ENCODE assay signal across 11 cellular contexts in the genomic region with DNA sequence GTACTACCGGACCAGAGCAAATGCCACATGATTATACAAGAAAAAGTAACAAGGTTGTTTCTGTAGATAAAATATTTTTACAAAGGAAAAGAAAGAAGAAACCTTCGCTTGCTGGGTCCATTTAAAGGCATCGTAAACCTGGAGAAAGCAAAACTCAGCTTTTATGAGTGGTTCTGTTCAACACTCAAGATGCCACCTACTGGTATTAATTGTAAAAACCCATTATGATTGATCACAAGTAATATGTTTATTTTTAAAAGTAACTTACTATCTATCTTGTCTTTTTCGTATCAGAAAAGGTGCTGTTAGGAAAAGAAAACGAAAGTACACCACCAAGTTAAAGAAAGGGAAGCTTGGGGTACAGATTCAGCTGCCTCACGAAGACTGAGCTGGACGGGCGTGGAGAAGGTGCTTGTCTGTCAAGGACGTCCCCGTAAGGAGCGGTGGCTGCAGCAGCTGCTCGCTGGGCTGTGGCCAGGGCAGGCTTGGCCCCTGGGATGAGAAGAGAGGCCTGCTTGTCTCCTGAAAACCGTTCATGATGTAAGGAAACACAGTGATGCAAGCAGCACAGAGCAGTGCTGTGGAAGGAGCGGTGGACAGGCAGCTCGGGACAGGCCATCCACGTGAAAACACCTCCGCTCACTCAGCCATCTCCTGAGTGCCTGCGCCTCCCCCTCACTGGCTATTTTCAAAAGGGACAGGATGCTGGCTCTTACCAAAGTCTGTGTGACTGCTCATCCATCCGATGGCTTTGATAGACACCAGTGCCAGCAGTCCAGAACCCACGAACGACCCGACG. TPM values are rescaled to one million over a fixed set of nuclear protein-coding genes. Genes with fewer than 3 reads are reported as not detected.
A peak's percentile ranks its signal among the peaks of the same experiment; 100 is the strongest.
DNase-seq lines count a peak whose midpoint lies in the region; ATAC-seq and TF ChIP-seq lines count a peak whose summit lies in the region.
"Had no signal": no experiment of that assay in that cellular context is flagged by ENCODE, and none has a peak within 500 bp of the region (broad histone marks: within the 10 kb centered on the region; RNA-seq: fewer than 3 reads in every experiment).

No MANE protein-coding gene starts in this region.

- DNase-seq in cardiac muscle cell (ENCODE audit: low read depth in 1 of 2, low spot score in 1 of 2): no peak
- no peak for DNase-seq in left ventricle myocardium superior
- DNase-seq in IMR-90: no peak
- DNase-seq in glutamatergic neuron: peak; percentile 24
- DNase-seq in upper lobe of right lung: peak; percentile 55
- DNase-seq in SHP77 (lab: John Stamatoyannopoulos, UW): no peak
- no peak for DNase-seq in cerebellar nuclear complex (lab: John Stamatoyannopoulos, UW)
- no peak for DNase-seq in DMS53 treated with DMSO at 0.1 percent for 48 hours (lab: John Stamatoyannopoulos, UW; ENCODE audit: unreplicated experiment)
- DNase-seq: activated naive CD8-positive, alpha-beta T cell treated with anti-CD3 and anti-CD28 coated beads, Interleukin-2, amount 10 ng/mL, durations not matched to agents 7 days and 5 days; stimulated activated CD4-positive, alpha-beta T cell treated with anti-CD3 and anti-CD28 coated beads, Interleukin-4, amount 100 ng/mL, for 4 hours had no signal

- CTCF ChIA-PET in IMR-90 (lab: Yijun Ruan, JAX): interaction anchor here (1.5 kb wide), 1 partner anchor 16 kb away, joined by 5 read pairs; no protein-coding TSS in a partner anchor

- H3K27me3 ChIP-seq in cardiac muscle cell (no peaks in the 10 kb centered on the region), IMR-90 (ENCODE audit: control insufficient read depth, insufficient read depth, low read length) (no peaks in the 10 kb centered on the region), upper lobe of right lung (no peaks in the 10 kb centered on the region)

- no peak overlapping the region for H3K23ac ChIP-seq in IMR-90 (ENCODE audit: low read depth, low read length)

- H3K36me3 ChIP-seq in cardiac muscle cell (peaks cover 33% of the 10 kb centered on the region), IMR-90 (ENCODE audit: control insufficient read depth, insufficient read depth, low read length) (peaks cover 41% of the 10 kb centered on the region), upper lobe of right lung (peaks cover 83% of the 10 kb centered on the region)

- H3K4me3 Mint-ChIP-seq in glutamatergic neuron (ENCODE audit: unreplicated experiment): no peak overlapping the region
- H3K4me3 Mint-ChIP-seq: activated naive CD8-positive, alpha-beta T cell treated with anti-CD3 and anti-CD28 coated beads, Interleukin-2, amount 10 ng/mL, durations not matched to agents 7 days and 5 days had no signal

- no peak for TF ChIP-seq RAD21 in IMR-90 (IDR thresholded peaks at IDR 0.05; ENCODE audit: low read length)

- no peak for TF ChIP-seq POLR2A in IMR-90 (IDR thresholded peaks at IDR 0.05; ENCODE audit: low read depth, low read length)

- in situ Hi-C loops in IMR-90 (cut with MboI; ENCODE audit: low sequenced_read_pairs): loop anchor here (25.0 kb wide), 1 partner anchor 1939 kb away; no protein-coding TSS in a partner anchor

- H2AK9ac ChIP-seq in IMR-90 (replicated peaks; ENCODE audit: low read depth, low read length, poor library complexity): no peak overlapping the region

- no TSS peak for BruUV-seq in IMR-90 (replicated peaks; lab: Mats Ljungman, UMichigan)

- WGBS in IMR-90 (ENCODE audit: extremely low coverage in 2 of 2, insufficient read length in 1 of 2), 2 experiments: 89% methylated on average over 9 of the region's 23 CpGs; no CpG with 5 or more reads in 1 of the 2 experiments

- H3K4me1 Mint-ChIP-seq in glutamatergic neuron (ENCODE audit: low read depth, unreplicated experiment): peaks cover 10% of the 10 kb centered on the region

- H3K56ac ChIP-seq in IMR-90 (ENCODE audit: extremely low read depth, insufficient read depth, low read length): no peak overlapping the region

- H3K9ac ChIP-seq in IMR-90 (ENCODE audit: low read depth, low read length): no peak overlapping the region

- H3K4me1 ChIP-seq in cardiac muscle cell (ENCODE audit: low read depth) (no peaks in the 10 kb centered on the region), IMR-90 (ENCODE audit: control insufficient read depth, insufficient read depth, low read length) (peaks cover 22% of the 10 kb centered on the region), upper lobe of right lung (peaks cover 12% of the 10 kb centered on the region)

- POLR2A ChIA-PET in IMR-90 (lab: Charles Lee; ENCODE audit: unreplicated experiment): no interaction called here

- intact Hi-C loops in left ventricle myocardium superior (cut with micrococcal nuclease): no loop called here
- intact Hi-C loops in IMR-90 (cut with micrococcal nuclease): no loop called here
- intact Hi-C loops in upper lobe of right lung (cut with DNase I): no loop called here

- H3K4me2 ChIP-seq in IMR-90 (ENCODE audit: low read depth, low read length): no peak overlapping the region

- TF ChIP-seq CTCF in cardiac muscle cell (IDR thresholded peaks at IDR 0.05; ENCODE audit: low read depth, low read length): peak; percentile 10
- TF ChIP-seq CTCF in IMR-90 (conservative IDR thresholded peaks at IDR 0.05; ENCODE audit: low read depth, low read length): peak; percentile 13; the same call in 1 of the 2 replicates
- no peak for TF ChIP-seq CTCF in glutamatergic neuron (IDR thresholded peaks at IDR 0.05; ENCODE audit: partially characterized antibody, unreplicated experiment)
- TF ChIP-seq CTCF in upper lobe of right lung (IDR thresholded peaks at IDR 0.05): no peak

- H3K14ac ChIP-seq in IMR-90 (replicated peaks; ENCODE audit: low read depth, low read length): no peak overlapping the region

- H4K91ac ChIP-seq in IMR-90 (ENCODE audit: insufficient read depth, low read depth, low read length): no peak overlapping the region

- H3K79me1 ChIP-seq in IMR-90 (ENCODE audit: low read depth in 1 of 2, low read length in 2 of 2): peaks cover 36 to 47% of the 10 kb centered on the region in 2 experiments

- no peak overlapping the region for H2AK5ac ChIP-seq in IMR-90 (ENCODE audit: low read depth, low read length)

- H3K9me1 ChIP-seq in IMR-90 (ENCODE audit: insufficient read depth, low read length): peaks cover 14% of the 10 kb centered on the region; the same call in 1 of the 2 replicates

- no peak overlapping the region for H2AFZ ChIP-seq in IMR-90 (replicated peaks; ENCODE audit: low read length, poor library complexity)

- no peak overlapping the region for H3K18ac ChIP-seq in IMR-90 (ENCODE audit: low read depth, low read length)

- no peak overlapping the region for H4K5ac ChIP-seq in IMR-90 (ENCODE audit: low read depth, low read length)

- no peak overlapping the region for H4K8ac ChIP-seq in IMR-90 (ENCODE audit: low read depth in 2 of 2, low read length in 2 of 2)

- H3K9me3 Mint-ChIP-seq in glutamatergic neuron (ENCODE audit: unreplicated experiment): peaks cover 15% of the 10 kb centered on the region
- H3K9me3 Mint-ChIP-seq: activated naive CD8-positive, alpha-beta T cell treated with anti-CD3 and anti-CD28 coated beads, Interleukin-2, amount 10 ng/mL, durations not matched to agents 7 days and 5 days had no signal

- no peak overlapping the region for H2BK15ac ChIP-seq in IMR-90 (ENCODE audit: low read depth, low read length)

- no peak overlapping the region for H2BK20ac ChIP-seq in IMR-90 (ENCODE audit: low read depth, low read length)

- no peak for ATAC-seq in left ventricle myocardium superior
- no peak for ATAC-seq in IMR-90 (ENCODE audit: low read depth)
- ATAC-seq in upper lobe of right lung: no peak

- H3K4ac ChIP-seq in IMR-90 (ENCODE audit: low read depth, low read length): no peak overlapping the region

- H2BK120ac ChIP-seq in IMR-90 (ENCODE audit: low read depth, low read length): no peak overlapping the region

- H2BK5ac ChIP-seq in IMR-90 (ENCODE audit: low read depth, low read length, poor library complexity, severe bottlenecking): no peak overlapping the region

- H3K4me3 ChIP-seq in cardiac muscle cell: no peak overlapping the region
- no peak overlapping the region for H3K4me3 ChIP-seq in IMR-90 (ENCODE audit: insufficient read depth, low read depth, low read length)
- no peak overlapping the region for H3K4me3 ChIP-seq in upper lobe of right lung

- dilution Hi-C loops in IMR-90 (cut with HindIII; ENCODE audit: low sequenced_read_pairs, unreplicated experiment): no loop called here

- H3K36me3 Mint-ChIP-seq in glutamatergic neuron (ENCODE audit: unreplicated experiment): peaks cover 5% of the 10 kb centered on the region

- H3K9me3 ChIP-seq in cardiac muscle cell (ENCODE audit: low read depth) (no peaks in the 10 kb centered on the region), IMR-90 (ENCODE audit: control insufficient read depth, insufficient read depth, low read length) (no peaks in the 10 kb centered on the region; the same call in 1 of the 2 replicates), upper lobe of right lung (no peaks in the 10 kb centered on the region)

- H3K27ac ChIP-seq in cardiac muscle cell (no peak overlapping the region), IMR-90 (ENCODE audit: insufficient read depth, low read length) (no peak overlapping the region), upper lobe of right lung (no peak overlapping the region)

- H3K27ac Mint-ChIP-seq in glutamatergic neuron (ENCODE audit: unreplicated experiment): peak overlapping the region; percentile 80

- H3K27me3 Mint-ChIP-seq in glutamatergic neuron (ENCODE audit: unreplicated experiment): peaks cover 7% of the 10 kb centered on the region
- H3K27me3 Mint-ChIP-seq: activated naive CD8-positive, alpha-beta T cell treated with anti-CD3 and anti-CD28 coated beads, Interleukin-2, amount 10 ng/mL, durations not matched to agents 7 days and 5 days had no signal

- H4K20me1 ChIP-seq in IMR-90 (ENCODE audit: insufficient read depth, low read length): peaks cover 11% of the 10 kb centered on the region

TF ChIP-seq in IMR-90, 13 proteins besides CTCF, POLR2A, EP300 and RAD21 (continues in another document):
- TF ChIP-seq BHLHE40 (IDR thresholded peaks at IDR 0.05; ENCODE audit: low read depth, low read length): no peak

RNA-seq across cellular contexts. Expression of a gene that starts 25.0 kb away (rescaled TPM):
- total RNA-seq in cardiac muscle cell: 29.4 and 39.4 TPM in 2 replicates
- 18.3 and 27.2 TPM in 2 replicates for polyA plus RNA-seq in cardiac muscle cell
- 14.0 TPM for total RNA-seq in left ventricle myocardium superior
- total RNA-seq in IMR-90 (2012; rRNA removed): 21.4 and 21.9 TPM in 2 replicates
- 14.3 and 15.4 TPM in 2 replicates for polyA plus RNA-seq in IMR-90 (2012; rRNA removed)
- polyA plus RNA-seq in IMR-90 (2012; cell fraction: cytosol; rRNA removed): 7.8 and 12.7 TPM in 2 replicates
- polyA plus RNA-seq in IMR-90 (2012; cell fraction: nucleus; rRNA removed; ENCODE audit: low replicate concordance): 15.4 and 31.6 TPM in 2 replicates
- 23.0 TPM for total RNA-seq in glutamatergic neuron (ENCODE audit: unreplicated experiment)
- 31.3 TPM for total RNA-seq in upper lobe of right lung

RNA-seq across cellular contexts. Expression of a gene that starts 54.5 kb away (rescaled TPM):
- total RNA-seq in cardiac muscle cell (1.4 and 2.7 TPM in 2 replicates), left ventricle myocardium superior (0.45 TPM), IMR-90 (2012; rRNA removed) (not detected in 2 replicates), glutamatergic neuron (ENCODE audit: unreplicated experiment) (4.4 TPM), upper lobe of right lung (3.5 TPM)
- polyA plus RNA-seq in cardiac muscle cell (0.83 and 4.1 TPM in 2 replicates), IMR-90 (2012; rRNA removed) (not detected in 2 replicates)
- 0.02 TPM in 1 of 2 replicates, not detected in the other for polyA plus RNA-seq in IMR-90 (2012; cell fraction: cytosol; rRNA removed)
- not detected in 2 replicates for polyA plus RNA-seq in IMR-90 (2012; cell fraction: nucleus; rRNA removed; ENCODE audit: low replicate concordance)
- total RNA-seq: activated naive CD8-positive, alpha-beta T cell treated with anti-CD3 and anti-CD28 coated beads, Interleukin-2, amount 10 ng/mL, durations not matched to agents 7 days and 5 days had no signal
- polyA plus RNA-seq: fibroblast of lung had no signal

Comparison
In these comparisons a context has a peak if more than half of its experiments do, and no peak if none do; other contexts are left out.
1. DNase-seq: peak in glutamatergic neuron (single experiment) and upper lobe of right lung (single experiment); none in cardiac muscle cell (0 of 2), left ventricle myocardium superior (single experiment), IMR-90 (single experiment), SHP77 (0 of 2), cerebellar nuclear complex (0 of 2) and DMS53 treated with DMSO at 0.1 percent for 48 hours (single experiment).
2. CTCF ChIP-seq: peak in cardiac muscle cell (single experiment) and IMR-90 (single experiment); none in glutamatergic neuron (single experiment) and upper lobe of right lung (single experiment).